ENCODE assay signal across 22 cellular contexts in the genomic region with DNA sequence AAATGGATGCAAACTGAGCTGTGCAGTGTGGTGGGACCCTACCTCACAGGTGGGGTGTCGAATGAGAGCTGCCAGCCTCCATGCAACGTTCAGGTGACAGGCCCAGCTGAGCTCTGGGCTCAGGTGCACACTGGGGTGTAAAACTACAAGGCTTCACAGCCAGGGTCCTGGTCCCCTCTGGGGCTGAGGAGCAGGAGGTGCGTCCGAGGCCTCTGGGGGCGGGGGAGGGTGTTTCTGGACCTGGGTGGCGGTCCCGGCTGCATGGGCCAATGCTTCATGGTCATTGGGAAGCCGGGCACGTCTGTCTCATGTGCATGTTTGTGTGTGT. TPM values are rescaled to one million over a fixed set of nuclear protein-coding genes. Genes with fewer than 3 reads are reported as not detected.
DNase-seq lines count a peak whose midpoint lies in the region; ATAC-seq and TF ChIP-seq lines count a peak whose summit lies in the region.
"Had no signal": no experiment of that assay in that cellular context is flagged by ENCODE, and none has a peak within 500 bp of the region (broad histone marks: within the 10 kb centered on the region; RNA-seq: fewer than 3 reads in every experiment).

No MANE protein-coding gene starts in this region.

- H3K4me3 Mint-ChIP-seq in activated T-cell treated with anti-CD3 and anti-CD28 coated beads, Interleukin-2, amount 50 U/mL, for 24 hours: no peak overlapping the region
- H3K4me3 Mint-ChIP-seq in chondrocyte (ENCODE audit: unreplicated experiment): no peak overlapping the region
- H3K4me3 Mint-ChIP-seq: CD8-positive, alpha-beta T cell had no signal

- in situ Hi-C loops in G401 (cut with HindIII; ENCODE audit: low sequenced_read_pairs): no loop called here

- peak overlapping the region; percentile 18 for H3K18ac ChIP-seq in neuronal stem cell (ENCODE audit: low read length)

- no peak overlapping the region for H3K4me2 ChIP-seq in neuronal stem cell (ENCODE audit: insufficient read depth, low read length, poor library complexity, severe bottlenecking)

- no peak overlapping the region for H4K91ac ChIP-seq in neuronal stem cell (ENCODE audit: low read depth, low read length, poor library complexity)

- H2BK120ac ChIP-seq in neuronal stem cell (ENCODE audit: low read depth, low read length): no peak overlapping the region

- H4K8ac ChIP-seq in neuronal stem cell (ENCODE audit: low read depth, low read length): no peak overlapping the region

- intact Hi-C loops in upper lobe of right lung (cut with DNase I): no loop called here
- intact Hi-C loops in lower lobe of right lung (cut with DNase I): no loop called here

- no peak overlapping the region for H2BK15ac ChIP-seq in neuronal stem cell (ENCODE audit: low read length)

- peaks cover under 1% of the 10 kb centered on the region for H3K27me3 Mint-ChIP-seq in activated T-cell treated with anti-CD3 and anti-CD28 coated beads, Interleukin-2, amount 50 U/mL, for 24 hours
- peaks cover 30% of the 10 kb centered on the region for H3K27me3 Mint-ChIP-seq in chondrocyte (ENCODE audit: low read depth)

- no peaks in the 10 kb centered on the region for H3K79me1 ChIP-seq in neuronal stem cell (ENCODE audit: low read depth, low read length)

- H3K23ac ChIP-seq in neuronal stem cell (ENCODE audit: low read depth, low read length, poor library complexity): no peak overlapping the region

- peaks cover 5% of the 10 kb centered on the region for H3K4me1 Mint-ChIP-seq in activated T-cell treated with anti-CD3 and anti-CD28 coated beads, Interleukin-2, amount 50 U/mL, for 24 hours (ENCODE audit: low read depth)
- H3K4me1 Mint-ChIP-seq in chondrocyte (ENCODE audit: low read depth): peaks cover 14% of the 10 kb centered on the region

- no peak overlapping the region for H2BK5ac ChIP-seq in neuronal stem cell (ENCODE audit: low read length)

- no peak overlapping the region for H3K4ac ChIP-seq in neuronal stem cell (ENCODE audit: low read length)

- no peak overlapping the region for H3K27ac ChIP-seq in neuronal stem cell (replicated peaks; ENCODE audit: low read length)
- H3K27ac ChIP-seq in upper lobe of right lung: no peak overlapping the region
- H3K27ac ChIP-seq in lower lobe of right lung: no peak overlapping the region

- H3K9me3 Mint-ChIP-seq in activated T-cell treated with anti-CD3 and anti-CD28 coated beads, Interleukin-2, amount 50 U/mL, for 24 hours: no peaks in the 10 kb centered on the region
- no peaks in the 10 kb centered on the region for H3K9me3 Mint-ChIP-seq in chondrocyte (ENCODE audit: low read depth)
- H3K9me3 Mint-ChIP-seq: CD8-positive, alpha-beta T cell had no signal

- H3K36me3 Mint-ChIP-seq in activated T-cell treated with anti-CD3 and anti-CD28 coated beads, Interleukin-2, amount 50 U/mL, for 24 hours (ENCODE audit: low read depth): no peaks in the 10 kb centered on the region
- H3K36me3 Mint-ChIP-seq in chondrocyte (ENCODE audit: low read depth): no peaks in the 10 kb centered on the region
- H3K36me3 Mint-ChIP-seq: CD8-positive, alpha-beta T cell had no signal

- H3K27me3 ChIP-seq in neuronal stem cell (ENCODE audit: control insufficient read depth in 3 of 3, insufficient read depth in 3 of 3, low read depth in 1 of 3, low read length in 3 of 3) (peaks cover 0 to 2% (median 0%) of the 10 kb centered on the region in 3 experiments), upper lobe of right lung (no peaks in the 10 kb centered on the region), lower lobe of right lung (ENCODE audit: low read depth) (no peaks in the 10 kb centered on the region)
- H3K27me3 ChIP-seq: BE2C had no signal

- H2AK5ac ChIP-seq in neuronal stem cell (ENCODE audit: low read depth, low read length): no peak overlapping the region

- ATAC-seq in upper lobe of right lung (no peak), lower lobe of right lung (no peak)
- ATAC-seq: CD8-positive, alpha-beta T cell had no signal

- peaks cover 0 to 2% of the 10 kb centered on the region in 2 donors for H3K4me1 ChIP-seq in neuronal stem cell (ENCODE audit: control insufficient read depth in 2 of 2, insufficient read depth in 1 of 2, low read depth in 1 of 2, low read length in 2 of 2)
- no peaks in the 10 kb centered on the region for H3K4me1 ChIP-seq in upper lobe of right lung
- H3K4me1 ChIP-seq in lower lobe of right lung: no peaks in the 10 kb centered on the region
- H3K4me1 ChIP-seq: BE2C had no signal

- no peak overlapping the region for H3K4me3 ChIP-seq in neuronal stem cell (ENCODE audit: low read length in 2 of 2)
- H3K4me3 ChIP-seq in upper lobe of right lung: no peak overlapping the region
- no peak overlapping the region for H3K4me3 ChIP-seq in lower lobe of right lung

- no CpG with 5 or more reads among the region's 9 CpGs for WGBS in neuronal stem cell (ENCODE audit: extremely low coverage in 2 of 2, insufficient read length in 2 of 2, insufficient replicate concordance in 1 of 2), 2 donors

- H3K9ac ChIP-seq in neuronal stem cell (ENCODE audit: low read depth, low read length, poor library complexity): no peak overlapping the region

- no peaks in the 10 kb centered on the region for H3K9me3 ChIP-seq in neuronal stem cell (replicated peaks in 1 of 2; ENCODE audit: control insufficient read depth in 2 of 2, insufficient read depth in 1 of 2, low read depth in 1 of 2, low read length in 2 of 2)
- H3K9me3 ChIP-seq in upper lobe of right lung: no peaks in the 10 kb centered on the region
- H3K9me3 ChIP-seq in lower lobe of right lung: no peaks in the 10 kb centered on the region
- H3K9me3 ChIP-seq: BE2C had no signal

- H3K27ac Mint-ChIP-seq in activated T-cell treated with anti-CD3 and anti-CD28 coated beads, Interleukin-2, amount 50 U/mL, for 24 hours: no peak overlapping the region
- no peak overlapping the region for H3K27ac Mint-ChIP-seq in chondrocyte (ENCODE audit: unreplicated experiment)
- H3K27ac Mint-ChIP-seq: CD8-positive, alpha-beta T cell had no signal

- DNase-seq in activated T-cell treated with anti-CD3 and anti-CD28 coated beads, Interleukin-2, amount 50 U/mL, for 24 hours: peak; percentile 14
- DNase-seq in activated T-cell treated with anti-CD3 and anti-CD28 coated beads, Interleukin-2, amount 50 U/mL, for 1 hour: no peak
- DNase-seq in chondrocyte (ENCODE audit: low spot score) (peak; percentile 73), neuronal stem cell (ENCODE audit: low spot score) (no peak), upper lobe of right lung (peak; percentile 51), G401 (ENCODE audit: low spot score) (no peak), SHP77 (lab: John Stamatoyannopoulos, UW) (no peak), lower lobe of right lung (no peak)
- DNase-seq: BE2C; Calu3; CD8-positive, alpha-beta T cell; DMS53; EL; GOT3; KBM-7; NCI-H1105; NCI-H1694; NCI-H2081 treated with DMSO at 0.1 percent for 48 hours; NCI-H748 treated with DMSO at 0.1 percent for 48 hours; NK-92 treated with Interleukin-12 subunit alpha and Interleukin-12 subunit beta, amount 100 ng/mL, for 24 hours; SIG-M5 had no signal

- H3K14ac ChIP-seq in neuronal stem cell (ENCODE audit: low read length): no peak overlapping the region

- no peaks in the 10 kb centered on the region for H3K36me3 ChIP-seq in neuronal stem cell (replicated peaks in 1 of 2; ENCODE audit: control insufficient read depth in 2 of 2, insufficient read depth in 2 of 2, low read length in 2 of 2)
- no peaks in the 10 kb centered on the region for H3K36me3 ChIP-seq in upper lobe of right lung
- H3K36me3 ChIP-seq in lower lobe of right lung: no peaks in the 10 kb centered on the region
- H3K36me3 ChIP-seq: BE2C had no signal

- H2AFZ ChIP-seq in neuronal stem cell (ENCODE audit: low read length): no peak overlapping the region

- no peak for TF ChIP-seq CTCF in chondrocyte (IDR thresholded peaks at IDR 0.05)
- TF ChIP-seq CTCF in upper lobe of right lung (IDR thresholded peaks at IDR 0.05): no peak
- TF ChIP-seq CTCF in lower lobe of right lung (IDR thresholded peaks at IDR 0.05): no peak

- no peak overlapping the region for H2BK12ac ChIP-seq in neuronal stem cell (ENCODE audit: low read length)

RNA-seq across cellular contexts. Expression of a gene that starts 26.5 kb away (rescaled TPM):
- 9.4 to 21.7 TPM (median 10.9 TPM) in 3 replicates for total RNA-seq in chondrocyte
- 2.9 TPM for polyA plus RNA-seq in neuronal stem cell (2013, experiment 1 of 2)
- 2.9 TPM for polyA plus RNA-seq in neuronal stem cell (2013, experiment 2 of 2)
- total RNA-seq in upper lobe of right lung: 7.2 TPM
- under 0.01 TPM in 1 of 2 replicates, not detected in the other for total RNA-seq in G401 (2014; rRNA removed; shearing (Covaris generic))
- 5.8 TPM for total RNA-seq in lower lobe of right lung
- total RNA-seq: Calu3; CD8-positive, alpha-beta T cell; NCI-H460 had no signal

Comparison
In these comparisons a context has a peak if more than half of its experiments do, and no peak if none do; other contexts are left out.
1. DNase-seq: peak in activated T-cell treated with anti-CD3 and anti-CD28 coated beads, Interleukin-2, amount 50 U/mL, for 24 hours (single experiment), chondrocyte (single experiment) and upper lobe of right lung (single experiment); none in activated T-cell treated with anti-CD3 and anti-CD28 coated beads, Interleukin-2, amount 50 U/mL, for 1 hour (single experiment), neuronal stem cell (single experiment), G401 (single experiment), SHP77 (0 of 2) and lower lobe of right lung (single experiment).